8 cellular contexts compared by ENCODE assay signal in the genomic region with DNA sequence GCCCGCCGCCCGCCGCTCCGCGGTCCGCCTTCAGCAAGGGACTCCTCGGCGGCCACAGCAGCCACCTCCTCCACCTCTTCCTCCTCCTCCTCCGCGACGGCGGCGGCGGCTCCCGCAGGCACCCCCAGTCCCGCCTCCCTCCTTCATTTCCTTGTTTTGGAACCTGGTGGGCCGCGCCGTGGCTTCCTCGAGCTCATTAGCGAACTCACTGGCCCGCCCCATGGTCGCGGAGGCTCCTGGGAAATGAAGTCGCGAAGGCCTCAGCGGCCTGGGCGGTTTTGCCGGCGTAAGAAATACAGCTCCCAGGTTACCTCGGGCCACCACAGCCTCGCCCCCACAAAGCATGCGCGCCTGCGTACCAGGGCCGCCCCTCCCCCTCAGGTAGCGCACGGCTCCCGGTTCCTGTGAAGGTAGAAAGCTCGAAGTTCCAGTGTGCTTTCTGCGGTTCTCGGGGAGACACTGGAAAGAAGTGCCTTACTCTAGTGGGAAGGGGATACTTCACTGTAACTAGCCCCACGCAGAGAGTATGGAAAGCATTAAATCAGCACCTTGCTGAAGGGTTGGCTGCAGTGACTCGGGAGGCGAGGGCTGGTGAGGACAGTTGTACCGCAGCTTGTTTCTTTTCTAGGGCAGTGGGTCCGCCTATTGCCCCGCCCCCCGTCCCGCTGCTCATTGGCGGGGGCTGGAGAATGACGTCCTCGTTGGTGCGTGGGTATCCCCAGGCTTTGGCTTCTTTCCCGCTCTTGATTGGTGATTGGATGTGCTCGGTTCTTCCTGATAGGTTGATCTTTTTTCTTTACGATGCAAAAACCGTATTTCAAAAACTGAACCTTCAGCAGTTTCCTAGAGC. TPM values are rescaled to one million over a fixed set of nuclear protein-coding genes. Genes with fewer than 3 reads are reported as not detected.
A peak's percentile ranks its signal among the peaks of the same experiment; 100 is the strongest.
DNase-seq lines count a peak whose midpoint lies in the region; ATAC-seq and TF ChIP-seq lines count a peak whose summit lies in the region.

A gene (minus strand): TSS at position 210 of the 850 bp plus-strand sequence. CDS start 333 bp downstream, outside the sequence.

- no peaks in the 10 kb centered on the region for H3K9me3 Mint-ChIP-seq in natural killer cell

- TF ChIP-seq CTCF in RWPE2 (IDR thresholded peaks at IDR 0.05; ENCODE audit: poor library complexity, severe bottlenecking) (no peak), natural killer cell (IDR thresholded peaks at IDR 0.05) (no peak)

- DNase-seq in EH (ENCODE audit: low read depth) = peak; percentile 99
- peak; percentile 95 for DNase-seq in H4 (ENCODE audit: low spot score)
- DNase-seq in LoVo (ENCODE audit: low spot score) = peak; percentile 97
- DNase-seq in RWPE2 (ENCODE audit: low spot score) = peak; percentile 97
- DNase-seq in activated T-helper 9 cell treated with anti-CD3 and anti-CD28 coated beads, Interleukin-2, amount 50 U/mL, for 16 hours (ENCODE audit: low read depth) = peak; percentile 96
- DNase-seq in fibroblast of peridontal ligament (ENCODE audit: extremely low read depth) = peak; percentile 96
- peak; percentile 97 for DNase-seq in natural killer cell
- DNase-seq in stimulated activated naive CD4-positive, alpha-beta T cell treated with Interleukin-2 at 50 U/mL for 16 hours (lab: John Stamatoyannopoulos, UW) = peak; percentile 99

- no peaks in the 10 kb centered on the region for H3K36me3 ChIP-seq in RWPE2 (ENCODE audit: low read depth)

- H3K27me3 ChIP-seq in RWPE2 (ENCODE audit: insufficient read depth, poor library complexity, severe bottlenecking) = no peaks in the 10 kb centered on the region

- peak within 1 kb of the TSS; percentile 98 for H3K27ac Mint-ChIP-seq in natural killer cell

- no peaks in the 10 kb centered on the region for H3K27me3 Mint-ChIP-seq in natural killer cell (ENCODE audit: low read depth in 2 of 2)

- intact Hi-C loops in natural killer cell (cut with micrococcal nuclease) = loop anchor here (1.0 to 5.0 kb wide), 4 partner anchors 59 to 1433 kb away; a partner anchor contains a TSS

- ATAC-seq in RWPE2 (ENCODE audit: low read depth) (peak; percentile 87), natural killer cell (peak; percentile 79 to 92 (median 81))

- H3K9me3 ChIP-seq in RWPE2 (ENCODE audit: severe bottlenecking) = no peaks in the 10 kb centered on the region

- H3K27ac ChIP-seq in RWPE2 (ENCODE audit: poor library complexity, severe bottlenecking) = peak within 1 kb of the TSS; percentile 64

- H3K4me3 ChIP-seq in RWPE2 (ENCODE audit: severe bottlenecking) = peak within 1 kb of the TSS; percentile 55

- peaks cover 15% of the 10 kb centered on the region for H3K4me1 ChIP-seq in RWPE2 (ENCODE audit: insufficient read depth, poor library complexity, severe bottlenecking)

- peak within 1 kb of the TSS; percentile 94 for H3K4me3 Mint-ChIP-seq in natural killer cell

- H3K4me1 Mint-ChIP-seq in natural killer cell = peaks cover 23 to 26% of the 10 kb centered on the region in 2 donors

- no peaks in the 10 kb centered on the region for H3K36me3 Mint-ChIP-seq in natural killer cell

RNA-seq across cellular contexts. Expression of the gene that starts here (rescaled TPM):
- 5.2 and 6.8 TPM in 2 replicates for total RNA-seq in H4 (2014; rRNA removed; shearing (Covaris generic))
- 10 to 100 TPM; 21.2 to 30.8 (median 25.9) TPM for total RNA-seq in natural killer cell

Comparison
In these comparisons a context has a peak if more than half of its experiments do, and no peak if none do; other contexts are left out.
1. Peak in every context shown above with its lines: DNase-seq, ATAC-seq, H3K4me3 ChIP-seq and H3K27ac ChIP-seq.